23 cellular contexts compared by ENCODE assay signal in genomic region chr11:112903310-112903709, GRCh38. TPM values are rescaled to one million over a fixed set of nuclear protein-coding genes. Genes with fewer than 3 reads are reported as not detected.
DNase-seq lines count a peak whose midpoint lies in the region; ATAC-seq and TF ChIP-seq lines count a peak whose summit lies in the region.
"Had no signal": no experiment of that assay in that cellular context is flagged by ENCODE, and none has a peak within 500 bp of the region (broad histone marks: within the 10 kb centered on the region; RNA-seq: fewer than 3 reads in every experiment).

No MANE protein-coding gene starts in this region.

- DNase-seq in RPMI7951 (ENCODE audit: low read depth) (peak; percentile 15), hypothalamus (lab: John Stamatoyannopoulos, UW) (peak in 32 of 51 donors; percentile 8 to 91 (median 46)), smooth muscle cell (lab: John Stamatoyannopoulos, UW; ENCODE audit: unreplicated experiment) (no peak), GM13976 (ENCODE audit: low spot score) (no peak), NCI-H774 (lab: John Stamatoyannopoulos, UW) (no peak)
- DNase-seq: activated CD4-positive, alpha-beta T cell treated with anti-CD3 and anti-CD28 coated beads, Interleukin-2, amount 50 U/mL, for 1 hour; activated naive CD4-positive, alpha-beta T cell treated with anti-CD3 and anti-CD28 coated beads for 36 hours; AML-193; dermis blood vessel endothelial cell; DMS153; heart left ventricle; KBM-7; NCI-H226; ovary; small intestine; transverse colon had no signal

- peaks cover 14% of the 10 kb centered on the region for H3K27me3 ChIP-seq in smooth muscle cell (ENCODE audit: low read depth)
- H3K27me3 ChIP-seq: heart left ventricle, ovary, SJSA1, transverse colon had no signal

- no peaks in the 10 kb centered on the region for H4K20me1 ChIP-seq in smooth muscle cell (ENCODE audit: low read depth)

- H3F3A ChIP-seq in smooth muscle cell (ENCODE audit: low read depth), result no peaks in the 10 kb centered on the region

- H3K4me3 ChIP-seq in HEK293 (ENCODE audit: low read depth, low read length), result no peak overlapping the region
- H3K4me3 ChIP-seq in smooth muscle cell, result no peak overlapping the region
- H3K4me3 ChIP-seq: heart left ventricle, ovary, SJSA1, transverse colon had no signal

- no peak for ATAC-seq in HG02852 (IDR thresholded peaks at IDR 0.05; ENCODE audit: unreplicated experiment)
- ATAC-seq in GM18520 (IDR thresholded peaks at IDR 0.05; ENCODE audit: unreplicated experiment), result no peak
- ATAC-seq: esophagus mucosa had no signal

- H3K36me3 ChIP-seq in HEK293 (ENCODE audit: control insufficient read depth in 2 of 2, insufficient read depth in 1 of 2, low read length in 2 of 2) (no peaks in the 10 kb centered on the region), smooth muscle cell (ENCODE audit: low read depth) (no peaks in the 10 kb centered on the region)
- H3K36me3 ChIP-seq: heart left ventricle, ovary, SJSA1, transverse colon had no signal

- H3K4me1 ChIP-seq in HEK293 (ENCODE audit: control insufficient read depth, insufficient read depth, low read length), result peaks cover 6% of the 10 kb centered on the region
- H3K4me1 ChIP-seq in smooth muscle cell (ENCODE audit: low read depth), result peaks cover 4% of the 10 kb centered on the region
- H3K4me1 ChIP-seq: SJSA1 had no signal

- no peaks in the 10 kb centered on the region for H3K9me3 ChIP-seq in HEK293 (ENCODE audit: control insufficient read depth, insufficient read depth, low read depth, low read length)
- H3K9me3 ChIP-seq in smooth muscle cell (replicated peaks; ENCODE audit: low read depth), result no peaks in the 10 kb centered on the region
- H3K9me3 ChIP-seq: heart left ventricle, ovary, SJSA1, transverse colon had no signal

- POLR2A ChIA-PET in HEK293 (lab: Yijun Ruan, JAX), result no interaction called here

- H3K9ac ChIP-seq in smooth muscle cell (ENCODE audit: low read depth), result no peak overlapping the region

- in situ Hi-C loops in GM13976 (cut with MboI; ENCODE audit: low sequenced_read_pairs, unreplicated experiment), result no loop called here

- TF ChIP-seq CTCF in HEK293 (tag by site-specific recombination; IDR thresholded peaks at IDR 0.05) (no peak), smooth muscle cell (IDR thresholded peaks at IDR 0.05; ENCODE audit: borderline replicate concordance, insufficient read depth, poor library complexity, severe bottlenecking) (no peak), GM13976 (IDR thresholded peaks at IDR 0.05; ENCODE audit: borderline replicate concordance, control extremely low read depth, extremely low read depth, insufficient read depth, missing control alignments) (no peak)

- peak overlapping the region; percentile 30 for H3K4me2 ChIP-seq in smooth muscle cell

- H3K79me2 ChIP-seq in smooth muscle cell (ENCODE audit: low read depth), result no peaks in the 10 kb centered on the region

- no peak overlapping the region for H2AFZ ChIP-seq in smooth muscle cell (ENCODE audit: low read depth)

- CTCF ChIA-PET in HEK293 (lab: Yijun Ruan, JAX), result interaction anchor here (0.6 to 1.2 kb wide), 2 partner anchors 38 to 111 kb away, joined by 4 to 5 read pairs; no protein-coding TSS in a partner anchor

- H3K27ac ChIP-seq in HEK293 (ENCODE audit: extremely low read depth, low read depth, low read length), result peak overlapping the region; percentile 52
- no peak overlapping the region for H3K27ac ChIP-seq in smooth muscle cell (ENCODE audit: low read depth)
- H3K27ac ChIP-seq: HL-60, ovary, SJSA1, transverse colon had no signal

- 81% methylated on average over 4 of the region's 4 CpGs for WGBS in smooth muscle cell (ENCODE audit: low lambda C conversion rate)

TF ChIP-seq in HEK293, 187 proteins besides CTCF, POLR2A, EP300 and RAD21:
- TF ChIP-seq ZNF157 (tag by site-specific recombination; IDR thresholded peaks at IDR 0.05) (no peak), TCF7L2 (IDR thresholded peaks at IDR 0.05; ENCODE audit: borderline replicate concordance, low read depth, low read length) (peak; percentile 72), HOXC10 (CRISPR knock-in tag; IDR thresholded peaks at IDR 0.05) (no peak), ZNF629 (tag by site-specific recombination; IDR thresholded peaks at IDR 0.05) (peak; percentile 27; the same call in 1 of the 2 replicates), OSR2 (tag by site-specific recombination; IDR thresholded peaks at IDR 0.05) (0 out of 2 replicates have a peak, but pooled peaks have one; percentile 9), WT1 (tag by site-specific recombination; IDR thresholded peaks at IDR 0.05) (peak; percentile 91), ZNF692 (tag by site-specific recombination; IDR thresholded peaks at IDR 0.05) (0 out of 2 replicates have a peak, but pooled peaks have one; percentile 20), INSM2 (tag by site-specific recombination; IDR thresholded peaks at IDR 0.05) (0 out of 2 replicates have a peak, but pooled peaks have one; percentile 19), ZNF701 (tag by site-specific recombination; IDR thresholded peaks at IDR 0.05) (no peak), BCL11B (tag by site-specific recombination; IDR thresholded peaks at IDR 0.05; ENCODE audit: low read depth) (no peak), ZNF513 (tag by site-specific recombination; IDR thresholded peaks at IDR 0.05) (0 out of 2 replicates have a peak, but pooled peaks have one; percentile 22)
- TF ChIP-seq, protein P1, sequence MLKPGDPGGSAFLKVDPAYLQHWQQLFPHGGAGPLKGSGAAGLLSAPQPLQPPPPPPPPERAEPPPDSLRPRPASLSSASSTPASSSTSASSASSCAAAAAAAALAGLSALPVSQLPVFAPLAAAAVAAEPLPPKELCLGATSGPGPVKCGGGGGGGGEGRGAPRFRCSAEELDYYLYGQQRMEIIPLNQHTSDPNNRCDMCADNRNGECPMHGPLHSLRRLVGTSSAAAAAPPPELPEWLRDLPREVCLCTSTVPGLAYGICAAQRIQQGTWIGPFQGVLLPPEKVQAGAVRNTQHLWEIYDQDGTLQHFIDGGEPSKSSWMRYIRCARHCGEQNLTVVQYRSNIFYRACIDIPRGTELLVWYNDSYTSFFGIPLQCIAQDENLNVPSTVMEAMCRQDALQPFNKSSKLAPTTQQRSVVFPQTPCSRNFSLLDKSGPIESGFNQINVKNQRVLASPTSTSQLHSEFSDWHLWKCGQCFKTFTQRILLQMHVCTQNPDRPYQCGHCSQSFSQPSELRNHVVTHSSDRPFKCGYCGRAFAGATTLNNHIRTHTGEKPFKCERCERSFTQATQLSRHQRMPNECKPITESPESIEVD (tag by site-specific recombination; IDR thresholded peaks at IDR 0.05), result peak; percentile 37; the same call in 1 of the 2 replicates
- TF ChIP-seq, protein P2, sequence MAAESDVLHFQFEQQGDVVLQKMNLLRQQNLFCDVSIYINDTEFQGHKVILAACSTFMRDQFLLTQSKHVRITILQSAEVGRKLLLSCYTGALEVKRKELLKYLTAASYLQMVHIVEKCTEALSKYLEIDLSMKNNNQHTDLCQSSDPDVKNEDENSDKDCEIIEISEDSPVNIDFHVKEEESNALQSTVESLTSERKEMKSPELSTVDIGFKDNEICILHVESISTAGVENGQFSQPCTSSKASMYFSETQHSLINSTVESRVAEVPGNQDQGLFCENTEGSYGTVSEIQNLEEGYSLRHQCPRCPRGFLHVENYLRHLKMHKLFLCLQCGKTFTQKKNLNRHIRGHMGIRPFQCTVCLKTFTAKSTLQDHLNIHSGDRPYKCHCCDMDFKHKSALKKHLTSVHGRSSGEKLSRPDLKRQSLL (tag by site-specific recombination; IDR thresholded peaks at IDR 0.05), result peak; percentile 96
TF ChIP-seq in HEK293: peak in this region for 9.

RNA-seq across cellular contexts. Expression of gene NCAM1, which starts 57.9 kb away (rescaled TPM):
- total RNA-seq in RPMI7951 (2014; rRNA removed; shearing (Covaris generic)), result 69.3 and 75.7 TPM in 2 replicates
- 11.7 and 12.0 TPM in 2 replicates for total RNA-seq in smooth muscle cell
- 8.1 and 10.6 TPM in 2 replicates for polyA plus RNA-seq in smooth muscle cell
- total RNA-seq: activated naive CD4-positive, alpha-beta T cell treated with anti-CD3 and anti-CD28 coated beads for 36 hours; OCI-LY7 had no signal

Comparison
In these comparisons a context has a peak if more than half of its experiments do, and no peak if none do; other contexts are left out.
1. DNase-seq: peak in RPMI7951 (single experiment) and hypothalamus (32 of 51); none in smooth muscle cell (single experiment), GM13976 (single experiment) and NCI-H774 (single experiment).